Comparison of ENCODE assay signal across 2 cellular contexts in genomic region chr5:180289966-180290365, GRCh38.
TF ChIP-seq lines count a peak whose summit lies in the region.

No MANE protein-coding gene starts in this region.

TF ChIP-seq in HepG2, 621 proteins besides CTCF, POLR2A, EP300 and RAD21:
- TF ChIP-seq ZNF460 (CRISPR knock-in tag; IDR thresholded peaks at IDR 0.05; ENCODE audit: borderline replicate concordance) (0 out of 2 replicates have a peak, but pooled peaks have one; percentile 19), TCF7 (IDR thresholded peaks at IDR 0.05; ENCODE audit: low read depth) (no peak)

TF ChIP-seq in WTC11, 78 proteins besides CTCF, POLR2A, EP300 and RAD21:
- TF ChIP-seq USF1 (CRISPR knock-in tag; IDR thresholded peaks at IDR 0.05) (no peak), KAT7 (CRISPR knock-in tag; IDR thresholded peaks at IDR 0.05; ENCODE audit: borderline replicate concordance) (no peak), ETV6 (CRISPR knock-in tag; IDR thresholded peaks at IDR 0.05) (no peak), ZNF416 (CRISPR knock-in tag; IDR thresholded peaks at IDR 0.05) (no peak), CDX4 (CRISPR knock-in tag; IDR thresholded peaks at IDR 0.05; ENCODE audit: borderline replicate concordance) (no peak), ZSCAN18 (CRISPR knock-in tag; IDR thresholded peaks at IDR 0.05) (no peak), ELF4 (CRISPR knock-in tag; IDR thresholded peaks at IDR 0.05; ENCODE audit: low read depth) (no peak), ZNF423 (CRISPR knock-in tag; IDR thresholded peaks at IDR 0.05) (no peak), ZBTB43 (CRISPR knock-in tag; IDR thresholded peaks at IDR 0.05) (no peak), NFE2L1 (CRISPR knock-in tag; IDR thresholded peaks at IDR 0.05) (no peak), GTF2I (CRISPR knock-in tag; conservative IDR thresholded peaks at IDR 0.05) (no peak), ZNF232 (CRISPR knock-in tag; IDR thresholded peaks at IDR 0.05) (no peak), ATF3 (CRISPR knock-in tag; conservative IDR thresholded peaks at IDR 0.05) (no peak), NFATC4 (CRISPR knock-in tag; IDR thresholded peaks at IDR 0.05) (no peak), ZNF396 (CRISPR knock-in tag; IDR thresholded peaks at IDR 0.05; ENCODE audit: borderline replicate concordance) (no peak)
- TF ChIP-seq, protein P1, sequence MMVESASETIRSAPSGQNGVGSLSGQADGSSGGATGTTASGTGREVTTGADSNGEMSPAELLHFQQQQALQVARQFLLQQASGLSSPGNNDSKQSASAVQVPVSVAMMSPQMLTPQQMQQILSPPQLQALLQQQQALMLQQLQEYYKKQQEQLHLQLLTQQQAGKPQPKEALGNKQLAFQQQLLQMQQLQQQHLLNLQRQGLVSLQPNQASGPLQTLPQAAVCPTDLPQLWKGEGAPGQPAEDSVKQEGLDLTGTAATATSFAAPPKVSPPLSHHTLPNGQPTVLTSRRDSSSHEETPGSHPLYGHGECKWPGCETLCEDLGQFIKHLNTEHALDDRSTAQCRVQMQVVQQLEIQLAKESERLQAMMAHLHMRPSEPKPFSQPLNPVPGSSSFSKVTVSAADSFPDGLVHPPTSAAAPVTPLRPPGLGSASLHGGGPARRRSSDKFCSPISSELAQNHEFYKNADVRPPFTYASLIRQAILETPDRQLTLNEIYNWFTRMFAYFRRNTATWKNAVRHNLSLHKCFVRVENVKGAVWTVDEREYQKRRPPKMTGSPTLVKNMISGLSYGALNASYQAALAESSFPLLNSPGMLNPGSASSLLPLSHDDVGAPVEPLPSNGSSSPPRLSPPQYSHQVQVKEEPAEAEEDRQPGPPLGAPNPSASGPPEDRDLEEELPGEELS (CRISPR knock-in tag; IDR thresholded peaks at IDR 0.05) = no peak
- TF ChIP-seq, protein P2, sequence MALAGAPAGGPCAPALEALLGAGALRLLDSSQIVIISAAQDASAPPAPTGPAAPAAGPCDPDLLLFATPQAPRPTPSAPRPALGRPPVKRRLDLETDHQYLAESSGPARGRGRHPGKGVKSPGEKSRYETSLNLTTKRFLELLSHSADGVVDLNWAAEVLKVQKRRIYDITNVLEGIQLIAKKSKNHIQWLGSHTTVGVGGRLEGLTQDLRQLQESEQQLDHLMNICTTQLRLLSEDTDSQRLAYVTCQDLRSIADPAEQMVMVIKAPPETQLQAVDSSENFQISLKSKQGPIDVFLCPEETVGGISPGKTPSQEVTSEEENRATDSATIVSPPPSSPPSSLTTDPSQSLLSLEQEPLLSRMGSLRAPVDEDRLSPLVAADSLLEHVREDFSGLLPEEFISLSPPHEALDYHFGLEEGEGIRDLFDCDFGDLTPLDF (CRISPR knock-in tag; IDR thresholded peaks at IDR 0.05) = no peak
- TF ChIP-seq, protein P3, sequence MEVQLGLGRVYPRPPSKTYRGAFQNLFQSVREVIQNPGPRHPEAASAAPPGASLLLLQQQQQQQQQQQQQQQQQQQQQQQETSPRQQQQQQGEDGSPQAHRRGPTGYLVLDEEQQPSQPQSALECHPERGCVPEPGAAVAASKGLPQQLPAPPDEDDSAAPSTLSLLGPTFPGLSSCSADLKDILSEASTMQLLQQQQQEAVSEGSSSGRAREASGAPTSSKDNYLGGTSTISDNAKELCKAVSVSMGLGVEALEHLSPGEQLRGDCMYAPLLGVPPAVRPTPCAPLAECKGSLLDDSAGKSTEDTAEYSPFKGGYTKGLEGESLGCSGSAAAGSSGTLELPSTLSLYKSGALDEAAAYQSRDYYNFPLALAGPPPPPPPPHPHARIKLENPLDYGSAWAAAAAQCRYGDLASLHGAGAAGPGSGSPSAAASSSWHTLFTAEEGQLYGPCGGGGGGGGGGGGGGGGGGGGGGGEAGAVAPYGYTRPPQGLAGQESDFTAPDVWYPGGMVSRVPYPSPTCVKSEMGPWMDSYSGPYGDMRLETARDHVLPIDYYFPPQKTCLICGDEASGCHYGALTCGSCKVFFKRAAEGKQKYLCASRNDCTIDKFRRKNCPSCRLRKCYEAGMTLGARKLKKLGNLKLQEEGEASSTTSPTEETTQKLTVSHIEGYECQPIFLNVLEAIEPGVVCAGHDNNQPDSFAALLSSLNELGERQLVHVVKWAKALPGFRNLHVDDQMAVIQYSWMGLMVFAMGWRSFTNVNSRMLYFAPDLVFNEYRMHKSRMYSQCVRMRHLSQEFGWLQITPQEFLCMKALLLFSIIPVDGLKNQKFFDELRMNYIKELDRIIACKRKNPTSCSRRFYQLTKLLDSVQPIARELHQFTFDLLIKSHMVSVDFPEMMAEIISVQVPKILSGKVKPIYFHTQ (CRISPR knock-in tag; IDR thresholded peaks at IDR 0.05) = no peak
